Comparison of ENCODE assay signal across 5 cellular contexts in the genomic region with DNA sequence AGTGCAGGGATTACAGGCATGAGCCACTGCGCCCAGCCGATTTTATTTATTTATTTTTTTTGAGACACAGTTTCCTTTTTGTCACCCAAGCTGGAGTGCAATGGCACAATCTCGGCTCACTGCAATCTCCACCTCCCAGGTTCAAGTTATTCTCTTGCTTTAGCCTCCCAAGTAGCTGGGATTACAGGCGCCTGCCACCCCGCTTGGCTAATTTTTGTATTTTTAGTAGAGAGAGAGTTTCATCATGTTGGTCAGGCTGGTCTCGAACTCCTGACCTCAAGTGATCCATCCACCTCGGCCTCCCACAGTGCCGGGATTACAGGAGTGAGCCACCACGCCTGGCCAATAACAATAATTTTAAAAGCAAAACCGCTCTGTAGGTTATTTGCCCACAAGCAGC. TPM values are rescaled to one million over a fixed set of nuclear protein-coding genes. Genes with fewer than 3 reads are reported as not detected.
"Had no signal": no experiment of that assay in that cellular context is flagged by ENCODE, and none has a peak within 500 bp of the region (broad histone marks: within the 10 kb centered on the region; RNA-seq: fewer than 3 reads in every experiment).

No MANE protein-coding gene starts in this region.

RNA-seq across cellular contexts. Expression of a gene that starts 3.4 kb away (rescaled TPM):
- total RNA-seq: OCI-LY7, Peyer's patch, Right ventricle myocardium inferior, Right ventricle myocardium superior, SK-MEL-5 had no signal
